ENCODE assay signal across 8 cellular contexts in genomic region chr9:128361981-128362646, GRCh38. TPM values are rescaled to one million over a fixed set of nuclear protein-coding genes. Genes with fewer than 3 reads are reported as not detected.
DNase-seq lines count a peak whose midpoint lies in the region; ATAC-seq and TF ChIP-seq lines count a peak whose summit lies in the region.

No MANE protein-coding gene starts in this region.

- no peaks in the 10 kb centered on the region for H3K79me2 ChIP-seq in neural progenitor cell (ENCODE audit: low read depth)

- intact Hi-C loops in CD4-positive, alpha-beta T cell (cut with DNase I, micrococcal nuclease): loop anchor here (1.0 to 5.0 kb wide), 4 partner anchors 9 to 77 kb away; partner anchors contain the start of gene URM1 (in 1 of the 2)

- H3K27me3 Mint-ChIP-seq in CD4-positive, alpha-beta T cell: no peaks in the 10 kb centered on the region
- H3K27me3 Mint-ChIP-seq in neural progenitor cell (ENCODE audit: insufficient read depth, low read depth): peaks cover 16% of the 10 kb centered on the region

- CTCF ChIA-PET in CD4-positive, alpha-beta T cell (lab: Charles Lee): interaction anchor here (0.6 to 2.8 kb wide), 19 partner anchors 9 to 204 kb away, joined by 3 to 27 read pairs (median 4); partner anchors contain the start of genes CERCAM, CIZ1, ODF2 and SLC27A4

- H3K4me1 ChIP-seq in RWPE2 (ENCODE audit: insufficient read depth, poor library complexity, severe bottlenecking) (no peaks in the 10 kb centered on the region), neural progenitor cell (peaks cover 6% of the 10 kb centered on the region), subcutaneous abdominal adipose tissue (ENCODE audit: control insufficient read depth in 5 of 5, insufficient read depth in 5 of 5, low read length in 5 of 5) (peaks cover 10 to 28% (median 22%) of the 10 kb centered on the region in 5 donors)

- H2AFZ ChIP-seq in neural progenitor cell (replicated peaks): no peak overlapping the region

- H3F3A ChIP-seq in neural progenitor cell (ENCODE audit: low read depth): peaks cover 22% of the 10 kb centered on the region

- no peak overlapping the region for H3K27ac ChIP-seq in CD4-positive, alpha-beta T cell (ENCODE audit: low read depth, low read length)
- H3K27ac ChIP-seq in RWPE2 (ENCODE audit: poor library complexity, severe bottlenecking): no peak overlapping the region
- H3K27ac ChIP-seq in neural progenitor cell: no peak overlapping the region
- peak overlapping the region; percentile 46 for H3K27ac ChIP-seq in subcutaneous abdominal adipose tissue (ENCODE audit: low read depth, low read length)

- DNase-seq in CD4-positive, alpha-beta T cell: peak; percentile 42 to 69 (median 56)
- DNase-seq in RWPE2 (ENCODE audit: low spot score) (no peak), foreskin fibroblast (peak; percentile 76 to 92), neural progenitor cell (ENCODE audit: low spot score) (peak; percentile 91)
- peak; percentile 32 for DNase-seq in activated gamma-delta T cell treated with anti-CD3 and anti-CD28 coated beads, Interleukin-2, amount 50 U/mL, for 16 hours (ENCODE audit: low read depth)

- H3K4me1 Mint-ChIP-seq in CD4-positive, alpha-beta T cell (ENCODE audit: low read depth): peaks cover 14% of the 10 kb centered on the region
- peaks cover 42% of the 10 kb centered on the region for H3K4me1 Mint-ChIP-seq in neural progenitor cell

- H3K4me2 ChIP-seq in neural progenitor cell: peak overlapping the region; percentile 49

- H3K9me3 ChIP-seq in CD4-positive, alpha-beta T cell (ENCODE audit: control insufficient read depth, low read length): no peaks in the 10 kb centered on the region
- H3K9me3 ChIP-seq in RWPE2 (ENCODE audit: severe bottlenecking): no peaks in the 10 kb centered on the region
- no peaks in the 10 kb centered on the region for H3K9me3 ChIP-seq in neural progenitor cell (ENCODE audit: low read depth)
- no peaks in the 10 kb centered on the region for H3K9me3 ChIP-seq in subcutaneous abdominal adipose tissue (ENCODE audit: control insufficient read depth in 5 of 5, low read length in 5 of 5)

- H3K27ac Mint-ChIP-seq in CD4-positive, alpha-beta T cell: peak overlapping the region; percentile 30
- peak overlapping the region; percentile 89 for H3K27ac Mint-ChIP-seq in neural progenitor cell

- H3K36me3 ChIP-seq in RWPE2 (ENCODE audit: low read depth) (no peaks in the 10 kb centered on the region), neural progenitor cell (no peaks in the 10 kb centered on the region), subcutaneous abdominal adipose tissue (ENCODE audit: control insufficient read depth in 5 of 5, insufficient read depth in 5 of 5, low read length in 5 of 5) (peaks cover 0 to 19% (median 5%) of the 10 kb centered on the region in 5 donors)

- H3K4me3 ChIP-seq in RWPE2 (ENCODE audit: severe bottlenecking) (peak overlapping the region; percentile 7), foreskin fibroblast (ENCODE audit: low read depth in 1 of 2, low read length in 2 of 2) (peak overlapping the region; percentile 32 to 51), neural progenitor cell (no peak overlapping the region), subcutaneous abdominal adipose tissue (ENCODE audit: low read depth in 1 of 5, low read length in 5 of 5) (peak overlapping the region; percentile 71 to 81 (median 74))

- ATAC-seq in CD4-positive, alpha-beta T cell (ENCODE audit: poor library complexity): peak; percentile 91
- ATAC-seq in GM21390 (IDR thresholded peaks at IDR 0.05; ENCODE audit: unreplicated experiment): peak; percentile 71
- ATAC-seq in RWPE2 (ENCODE audit: low read depth): peak; percentile 84

- H3K9ac ChIP-seq in neural progenitor cell (no peak overlapping the region), subcutaneous abdominal adipose tissue (ENCODE audit: low read length in 5 of 5) (peak overlapping the region; percentile 31 to 84 (median 47))

- peak overlapping the region; percentile 82 for H3K4me3 Mint-ChIP-seq in CD4-positive, alpha-beta T cell
- no peak overlapping the region for H3K4me3 Mint-ChIP-seq in neural progenitor cell

- peak; percentile 92 for TF ChIP-seq CTCF in CD4-positive, alpha-beta T cell (IDR thresholded peaks at IDR 0.05)
- TF ChIP-seq CTCF in LNCAP (IDR thresholded peaks at IDR 0.05): peak; percentile 91
- peak; percentile 93 for TF ChIP-seq CTCF in RWPE2 (IDR thresholded peaks at IDR 0.05; ENCODE audit: poor library complexity, severe bottlenecking)
- peak; percentile 89 for TF ChIP-seq CTCF in foreskin fibroblast (IDR thresholded peaks at IDR 0.05; ENCODE audit: low read depth, low read length)
- peak; percentile 83 for TF ChIP-seq CTCF in neural progenitor cell (IDR thresholded peaks at IDR 0.05)

- H3K27me3 ChIP-seq in CD4-positive, alpha-beta T cell (ENCODE audit: control insufficient read depth, insufficient read depth, low read length): no peaks in the 10 kb centered on the region
- H3K27me3 ChIP-seq in RWPE2 (ENCODE audit: insufficient read depth, poor library complexity, severe bottlenecking) (no peaks in the 10 kb centered on the region), neural progenitor cell (peaks cover 85% of the 10 kb centered on the region), subcutaneous abdominal adipose tissue (ENCODE audit: control insufficient read depth in 5 of 5, insufficient read depth in 4 of 5, low read length in 5 of 5) (peaks cover 0 to 8% (median 5%) of the 10 kb centered on the region in 5 donors)

- H4K20me1 ChIP-seq in neural progenitor cell (ENCODE audit: low read depth): peaks cover 79% of the 10 kb centered on the region

- POLR2A ChIA-PET in CD4-positive, alpha-beta T cell (lab: Charles Lee): interaction anchor here (1.3 to 3.2 kb wide), 4 partner anchors 9 to 143 kb away, joined by 3 to 30 read pairs (median 6); partner anchors contain the start of gene URM1

- peaks cover 7% of the 10 kb centered on the region for H3K36me3 Mint-ChIP-seq in CD4-positive, alpha-beta T cell (ENCODE audit: low read depth)
- H3K36me3 Mint-ChIP-seq in neural progenitor cell: peaks cover 6% of the 10 kb centered on the region

- no peaks in the 10 kb centered on the region for H3K9me3 Mint-ChIP-seq in CD4-positive, alpha-beta T cell
- H3K9me3 Mint-ChIP-seq in neural progenitor cell: no peaks in the 10 kb centered on the region

RNA-seq across cellular contexts. Expression of gene URM1, which starts 9.1 kb away (rescaled TPM):
- 10 to 100 TPM; 28.4 to 28.8 TPM for total RNA-seq in CD4-positive, alpha-beta T cell
- total RNA-seq in neural progenitor cell (ENCODE audit: low replicate concordance): 10.3 and 21.7 TPM in 2 replicates

RNA-seq across cellular contexts. Expression of gene SLC27A4, which starts 21.8 kb away (rescaled TPM):
- 1 to 10 TPM; 2.2 to 3.1 TPM for total RNA-seq in CD4-positive, alpha-beta T cell
- 4.4 and 8.6 TPM in 2 replicates for total RNA-seq in neural progenitor cell (ENCODE audit: low replicate concordance)

RNA-seq across cellular contexts. Expression of gene COQ4, which starts 39.5 kb away (rescaled TPM):
- 10 to 100 TPM; 20.7 to 21.7 TPM for total RNA-seq in CD4-positive, alpha-beta T cell
- total RNA-seq in neural progenitor cell (ENCODE audit: low replicate concordance): 16.8 and 39.0 TPM in 2 replicates

RNA-seq across cellular contexts. Expression of gene TRUB2, which starts 39.9 kb away (rescaled TPM):
- total RNA-seq in CD4-positive, alpha-beta T cell: 1 to 10 TPM; 4.8 to 6.5 TPM
- 8.3 and 9.2 TPM in 2 replicates for total RNA-seq in neural progenitor cell (ENCODE audit: low replicate concordance)

RNA-seq across cellular contexts. Expression of gene CERCAM, which starts 58.5 kb away (rescaled TPM):
- total RNA-seq in CD4-positive, alpha-beta T cell: under 1 TPM; 0.30 to 0.31 TPM
- total RNA-seq in neural progenitor cell (ENCODE audit: low replicate concordance): 2.0 TPM in 1 of 2 replicates, not detected in the other
